ENCODE assay signal across 8 cellular contexts in genomic region chr10:100653957-100654834, GRCh38.
DNase-seq lines count a peak whose midpoint lies in the region; ATAC-seq and TF ChIP-seq lines count a peak whose summit lies in the region.

No MANE protein-coding gene starts in this region.

- peak overlapping the region; percentile 22 for H3K27ac Mint-ChIP-seq in activated CD4-positive, alpha-beta T cell treated with anti-CD3 and anti-CD28 coated beads, Interleukin-2, amount 10 ng/mL, durations not matched to agents 24 days and 14 days
- no peak overlapping the region for H3K27ac Mint-ChIP-seq in glutamatergic neuron (ENCODE audit: unreplicated experiment)

- H3K4me1 Mint-ChIP-seq in activated CD4-positive, alpha-beta T cell treated with anti-CD3 and anti-CD28 coated beads, Interleukin-2, amount 10 ng/mL, durations not matched to agents 24 days and 14 days, result peaks cover 27% of the 10 kb centered on the region
- H3K4me1 Mint-ChIP-seq in glutamatergic neuron (ENCODE audit: low read depth, unreplicated experiment), result peaks cover 7% of the 10 kb centered on the region

- H3K4me3 Mint-ChIP-seq in activated CD4-positive, alpha-beta T cell treated with anti-CD3 and anti-CD28 coated beads, Interleukin-2, amount 10 ng/mL, durations not matched to agents 24 days and 14 days, result peak overlapping the region; percentile 77
- H3K4me3 Mint-ChIP-seq in glutamatergic neuron (ENCODE audit: unreplicated experiment), result peak overlapping the region; percentile 85

- peaks cover 9% of the 10 kb centered on the region for H3K9me3 Mint-ChIP-seq in activated CD4-positive, alpha-beta T cell treated with anti-CD3 and anti-CD28 coated beads, Interleukin-2, amount 10 ng/mL, durations not matched to agents 24 days and 14 days
- peaks cover 15% of the 10 kb centered on the region for H3K9me3 Mint-ChIP-seq in glutamatergic neuron (ENCODE audit: unreplicated experiment)

- no peak for TF ChIP-seq CTCF in glutamatergic neuron (IDR thresholded peaks at IDR 0.05; ENCODE audit: partially characterized antibody, unreplicated experiment)

- peaks cover 66% of the 10 kb centered on the region for H3K27me3 Mint-ChIP-seq in activated CD4-positive, alpha-beta T cell treated with anti-CD3 and anti-CD28 coated beads, Interleukin-2, amount 10 ng/mL, durations not matched to agents 24 days and 14 days
- peaks cover 32% of the 10 kb centered on the region for H3K27me3 Mint-ChIP-seq in glutamatergic neuron (ENCODE audit: unreplicated experiment)

- intact Hi-C loops in activated CD4-positive, alpha-beta T cell treated with anti-CD3 and anti-CD28 coated beads, Interleukin-2, amount 10 ng/mL, durations not matched to agents 24 days and 14 days (cut with micrococcal nuclease), result loop anchor here (2.0 to 10.0 kb wide), 3 partner anchors 89 to 571 kb away; partner anchors contain the start of gene LBX1
- intact Hi-C loops in sciatic nerve (cut with DNase I), result no loop called here

- ATAC-seq in HG02870 (IDR thresholded peaks at IDR 0.05; ENCODE audit: unreplicated experiment), result no peak
- ATAC-seq in sciatic nerve, result no peak

- peaks cover 2% of the 10 kb centered on the region for H3K36me3 Mint-ChIP-seq in activated CD4-positive, alpha-beta T cell treated with anti-CD3 and anti-CD28 coated beads, Interleukin-2, amount 10 ng/mL, durations not matched to agents 24 days and 14 days (ENCODE audit: low read depth)
- peaks cover 15% of the 10 kb centered on the region for H3K36me3 Mint-ChIP-seq in glutamatergic neuron (ENCODE audit: unreplicated experiment)

- DNase-seq in NCI-H82 (lab: John Stamatoyannopoulos, UW), result peak; percentile 50
- no peak for DNase-seq in NCI-H82 treated with DMSO at 0.1 percent for 48 hours (lab: John Stamatoyannopoulos, UW; ENCODE audit: unreplicated experiment)
- DNase-seq in activated CD4-positive, alpha-beta T cell treated with anti-CD3 and anti-CD28 coated beads, Interleukin-2, amount 10 ng/mL, durations not matched to agents 24 days and 14 days, result peak; percentile 72
- peak; percentile 66 for DNase-seq in glutamatergic neuron
- DNase-seq in stimulated activated CD8-positive, alpha-beta memory T cell treated with anti-CD3 and anti-CD28 coated beads, Interleukin-7, amount 100 ng/mL, for 4 hours (ENCODE audit: low read depth in 2 of 2), result peak; percentile 20 to 38
- no peak for DNase-seq in mesenteric fat pad (ENCODE audit: low spot score)
- DNase-seq in sciatic nerve (ENCODE audit: low spot score), result no peak

Comparison
In these comparisons a context has a peak if more than half of its experiments do, and no peak if none do; other contexts are left out.
1. DNase-seq: peak in NCI-H82 (single experiment), activated CD4-positive, alpha-beta T cell treated with anti-CD3 and anti-CD28 coated beads, Interleukin-2, amount 10 ng/mL, durations not matched to agents 24 days and 14 days (single experiment), glutamatergic neuron (single experiment) and stimulated activated CD8-positive, alpha-beta memory T cell treated with anti-CD3 and anti-CD28 coated beads, Interleukin-7, amount 100 ng/mL, for 4 hours (2 of 2); none in NCI-H82 treated with DMSO at 0.1 percent for 48 hours (single experiment), mesenteric fat pad (single experiment) and sciatic nerve (single experiment).